Comparison of ENCODE assay signal across 8 cellular contexts in genomic region chr2:232549655-232550350, GRCh38. TPM values are rescaled to one million over a fixed set of nuclear protein-coding genes. Genes with fewer than 3 reads are reported as not detected.
DNase-seq lines count a peak whose midpoint lies in the region; ATAC-seq and TF ChIP-seq lines count a peak whose summit lies in the region.

No MANE protein-coding gene starts in this region.

- CTCF ChIA-PET in OCI-LY7 (lab: Charles Lee; ENCODE audit: unreplicated experiment), result no interaction called here

- peaks cover 13% of the 10 kb centered on the region for H3K9me3 Mint-ChIP-seq in endodermal cell

- BruUV-seq in OCI-LY7 (replicated peaks; lab: Mats Ljungman, UMichigan), result no TSS peak

- ATAC-seq in HG03521 (IDR thresholded peaks at IDR 0.05; ENCODE audit: unreplicated experiment), result no peak

- peak overlapping the region; percentile 96 for H3K9ac ChIP-seq in endodermal cell (ENCODE audit: extremely low read depth, low read length, poor library complexity, severe bottlenecking)

- no peak for TF ChIP-seq POLR2A in ovary (IDR thresholded peaks at IDR 0.05)

- H3K27ac ChIP-seq in OCI-LY7 (ENCODE audit: low read depth, low read length, poor library complexity, severe bottlenecking) (peak overlapping the region; percentile 84), endodermal cell (ENCODE audit: low read depth, low read length) (peak overlapping the region; percentile 92), ovary (peak overlapping the region; percentile 48 to 82)

- no peaks in the 10 kb centered on the region for H3K27me3 Mint-ChIP-seq in endodermal cell (ENCODE audit: insufficient read depth)

- TF ChIP-seq EP300 in ovary (IDR thresholded peaks at IDR 0.05), result no peak

- H3K4me3 ChIP-seq in GM12875 (ENCODE audit: low read depth, low read length), result peak overlapping the region; percentile 86
- peak overlapping the region; percentile 93 for H3K4me3 ChIP-seq in OCI-LY7 (ENCODE audit: low read depth, low read length, poor library complexity, severe bottlenecking)
- peak overlapping the region; percentile 89 for H3K4me3 ChIP-seq in endodermal cell (ENCODE audit: low read length)
- peak overlapping the region; percentile 99 for H3K4me3 ChIP-seq in ovary

- H4K20me1 ChIP-seq in OCI-LY7 (ENCODE audit: insufficient read depth, low read length), result peaks cover 7% of the 10 kb centered on the region; the same call in 1 of the 2 replicates

- peak overlapping the region; percentile 88 for H3K4me3 Mint-ChIP-seq in endodermal cell

- H2AFZ ChIP-seq in OCI-LY7 (ENCODE audit: low read length), result peak overlapping the region; percentile 87

- peaks cover 61% of the 10 kb centered on the region for H3K79me2 ChIP-seq in OCI-LY7 (ENCODE audit: insufficient read depth, low read depth, low read length)

- intact Hi-C loops in OCI-LY7 (cut with micrococcal nuclease; ENCODE audit: unreplicated experiment) (loop anchor here (5.0 kb wide), 1 partner anchor 588 kb away; the partner anchor contains the start of gene DIS3L2), ovary (cut with DNase I) (no loop called here)

- peaks cover 44% of the 10 kb centered on the region for H3K36me3 Mint-ChIP-seq in endodermal cell (ENCODE audit: low read depth)

- H3K27me3 ChIP-seq in endodermal cell (ENCODE audit: control insufficient read depth, insufficient read depth, low read length, poor library complexity, severe bottlenecking), result no peaks in the 10 kb centered on the region
- no peaks in the 10 kb centered on the region for H3K27me3 ChIP-seq in ovary

- TF ChIP-seq CTCF in GM12875 (IDR thresholded peaks at IDR 0.05; ENCODE audit: borderline replicate concordance, insufficient read depth, low read depth, low read length) (no peak), OCI-LY7 (conservative IDR thresholded peaks at IDR 0.05; ENCODE audit: low read length) (no peak), endodermal cell (conservative IDR thresholded peaks at IDR 0.05) (no peak), ovary (IDR thresholded peaks at IDR 0.05) (no peak)

- H3K4me1 ChIP-seq in OCI-LY7 (ENCODE audit: insufficient read depth, low read length, poor library complexity, severe bottlenecking) (peaks cover 19% of the 10 kb centered on the region), endodermal cell (ENCODE audit: control insufficient read depth, insufficient read depth, low read length) (no peaks in the 10 kb centered on the region), ovary (ENCODE audit: insufficient read depth) (peaks cover 2% of the 10 kb centered on the region)

- DNase-seq in OCI-LY7 (ENCODE audit: low spot score), result no peak
- no peak for DNase-seq in endodermal cell
- no peak for DNase-seq in ovary
- DNase-seq in stimulated activated CD4-positive, alpha-beta T cell treated with anti-CD3 and anti-CD28 coated beads, Interleukin-4, amount 100 ng/mL, for 1 hour, result no peak
- no peak for DNase-seq in amygdala (lab: John Stamatoyannopoulos, UW)
- no peak for DNase-seq in activated CD4-positive, alpha-beta T cell treated with anti-CD3 and anti-CD28 coated beads for 1 hour

- POLR2A ChIA-PET in OCI-LY7 (lab: Charles Lee), result interaction anchor here (0.7 kb wide), 1 partner anchor 972 kb away, joined by 3 read pairs; no protein-coding TSS in a partner anchor

- H3K4me1 Mint-ChIP-seq in endodermal cell, result peaks cover 13% of the 10 kb centered on the region

- H3K9me2 ChIP-seq in OCI-LY7 (ENCODE audit: insufficient read depth, low read length), result no peaks in the 10 kb centered on the region

- WGBS in endodermal cell (ENCODE audit: insufficient coverage in 1 of 2, insufficient read length in 1 of 2), 2 experiments, result 32 to 37% methylated on average over 14 to 19 of the region's 20 CpGs
- 39 to 43% (median 41%) methylated on average over 20 of the region's 20 CpGs for WGBS in ovary, 3 donors

- peaks cover 57% of the 10 kb centered on the region for H3K36me3 ChIP-seq in OCI-LY7 (ENCODE audit: insufficient read depth, low read length)
- H3K36me3 ChIP-seq in endodermal cell (ENCODE audit: control insufficient read depth, insufficient read depth, low read length), result peaks cover 42% of the 10 kb centered on the region
- no peaks in the 10 kb centered on the region for H3K36me3 ChIP-seq in ovary

- H3K4me2 ChIP-seq in OCI-LY7 (ENCODE audit: low read length), result peak overlapping the region; percentile 94

- peak overlapping the region; percentile 98 for H3K27ac Mint-ChIP-seq in endodermal cell

- H3K9me3 ChIP-seq in OCI-LY7 (ENCODE audit: low read length) (peaks cover 5% of the 10 kb centered on the region; the same call in 1 of the 2 replicates), endodermal cell (ENCODE audit: control insufficient read depth, low read length) (peaks cover 14% of the 10 kb centered on the region), ovary (no peaks in the 10 kb centered on the region)

RNA-seq across cellular contexts. Expression of gene TIGD1, which starts 0.6 kb away (rescaled TPM):
- 21.0 and 27.8 TPM in 2 replicates for total RNA-seq in OCI-LY7 (2014; rRNA removed; shearing (Covaris generic))
- 18.5 and 21.1 TPM in 2 replicates for total RNA-seq in OCI-LY7 (2022)
- 1 to 10 TPM; 6.5 to 6.7 TPM for total RNA-seq in endodermal cell
- 9.6 TPM for polyA plus RNA-seq in endodermal cell (2013, experiment 1 of 2)
- polyA plus RNA-seq in endodermal cell (2013, experiment 2 of 2), result 9.6 TPM
- 1 to 10 TPM; 4.3 to 9.7 (median 7.6) TPM for total RNA-seq in ovary
- 1 to 10 TPM; 5.1 to 6.6 TPM for polyA plus RNA-seq in ovary

RNA-seq across cellular contexts. Expression of gene EIF4E2, which starts 0.7 kb away (rescaled TPM):
- 59.9 and 61.6 TPM in 2 replicates for total RNA-seq in OCI-LY7 (2014; rRNA removed; shearing (Covaris generic))
- 73.7 and 76.3 TPM in 2 replicates for total RNA-seq in OCI-LY7 (2022)
- 100 to 1,000 TPM; 105 to 116 TPM for total RNA-seq in endodermal cell
- polyA plus RNA-seq in endodermal cell (2013, experiment 1 of 2), result 85.7 TPM
- polyA plus RNA-seq in endodermal cell (2013, experiment 2 of 2), result 95.3 TPM
- total RNA-seq in ovary, result 10 to 100 TPM; 18.6 to 47.6 (median 42.8) TPM
- 100 to 1,000 TPM in 1 of 2 donors, 10 to 100 TPM in 1; 41.9 to 111 TPM for polyA plus RNA-seq in ovary

RNA-seq across cellular contexts. Expression of gene CHRNG, which starts 10.3 kb away (rescaled TPM):
- total RNA-seq in OCI-LY7 (2014; rRNA removed; shearing (Covaris generic)), result not detected in 2 replicates
- total RNA-seq in OCI-LY7 (2022) (not detected in 2 replicates), endodermal cell (not detected), ovary (not detected)
- polyA plus RNA-seq in endodermal cell (2013, experiment 1 of 2), result 0.39 TPM
- 0.33 TPM for polyA plus RNA-seq in endodermal cell (2013, experiment 2 of 2)
- not detected for polyA plus RNA-seq in ovary

RNA-seq across cellular contexts. Expression of gene CHRND, which starts 23.8 kb away (rescaled TPM):
- total RNA-seq in OCI-LY7 (2014; rRNA removed; shearing (Covaris generic)), result not detected in 2 replicates
- total RNA-seq in OCI-LY7 (2022) (not detected in 2 replicates), endodermal cell (under 1 TPM in 1 of 2 donors, not detected in 1; 0.11 TPM), ovary (under 1 TPM in 2 of 7 donors, not detected in 5; 0.28 to 0.40 TPM)
- polyA plus RNA-seq in endodermal cell (2013, experiment 1 of 2), result 1.2 TPM
- polyA plus RNA-seq in endodermal cell (2013, experiment 2 of 2), result 0.70 TPM
- not detected for polyA plus RNA-seq in ovary

RNA-seq across cellular contexts. Expression of gene PRSS56, which starts 29.6 kb away (rescaled TPM):
- total RNA-seq in OCI-LY7 (2014; rRNA removed; shearing (Covaris generic)), result not detected in 2 replicates
- total RNA-seq in OCI-LY7 (2022), result not detected in 2 replicates
- total RNA-seq in endodermal cell, result not detected
- 8.4 TPM for polyA plus RNA-seq in endodermal cell (2013, experiment 1 of 2)
- polyA plus RNA-seq in endodermal cell (2013, experiment 2 of 2), result 3.4 TPM
- total RNA-seq in ovary, result under 1 TPM in 2 of 7 donors, not detected in 5; 0.27 to 0.35 TPM
- polyA plus RNA-seq in ovary, result not detected
